8 cellular contexts compared by ENCODE assay signal in the genomic region with DNA sequence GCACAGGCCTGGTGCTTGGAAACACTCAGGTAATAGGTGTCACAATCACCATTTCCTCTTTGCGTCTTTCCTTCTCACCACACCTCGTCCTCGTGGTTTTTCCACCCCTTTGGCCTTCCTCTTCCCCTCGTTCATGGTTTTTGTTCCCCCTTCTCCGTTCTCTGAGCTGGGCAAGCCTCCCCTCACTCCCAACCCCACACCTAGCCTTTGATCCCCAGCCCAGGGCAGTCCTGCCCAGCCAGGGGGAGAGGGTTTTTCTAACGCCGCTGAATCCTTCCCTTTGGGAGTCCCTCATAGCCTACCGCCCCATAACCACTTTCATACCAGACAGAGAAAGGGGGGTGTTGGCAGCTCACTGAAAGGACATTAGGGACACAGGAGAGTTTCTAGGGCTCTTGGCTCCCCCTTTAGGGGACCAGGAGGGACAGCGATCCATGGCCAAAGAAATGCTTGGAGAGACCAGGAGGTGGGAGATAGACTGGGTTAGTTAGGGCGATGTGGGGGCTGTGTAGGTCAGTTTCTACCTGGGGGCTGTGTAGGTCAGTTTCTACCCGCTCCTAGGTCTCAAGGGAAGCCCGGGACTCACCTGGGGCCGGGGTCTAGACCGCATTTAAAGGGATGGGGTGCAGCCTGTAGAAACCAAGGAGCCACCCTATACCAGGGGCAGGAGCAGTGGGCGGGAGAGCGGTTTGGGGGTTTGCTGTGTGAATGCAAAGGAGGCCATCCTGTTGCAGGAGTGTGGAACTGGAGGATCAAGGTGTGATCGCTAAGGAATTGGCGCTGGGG. TPM values are rescaled to one million over a fixed set of nuclear protein-coding genes. Genes with fewer than 3 reads are reported as not detected.
A peak's percentile ranks its signal among the peaks of the same experiment; 100 is the strongest.
DNase-seq lines count a peak whose midpoint lies in the region; ATAC-seq and TF ChIP-seq lines count a peak whose summit lies in the region.

No MANE protein-coding gene starts in this region.

- no peak for TF ChIP-seq POLR2A in heart left ventricle (IDR thresholded peaks at IDR 0.05)
- TF ChIP-seq POLR2A in gastroesophageal sphincter (IDR thresholded peaks at IDR 0.05), result no peak
- no peak for TF ChIP-seq POLR2A in sigmoid colon (IDR thresholded peaks at IDR 0.05)

- ATAC-seq in heart left ventricle (no peak), T-cell (replicated peaks in 1 of 4) (no peak), gastroesophageal sphincter (no peak), HG02885 (IDR thresholded peaks at IDR 0.05; ENCODE audit: poor library complexity, unreplicated experiment) (no peak)

- TF ChIP-seq EP300 in gastroesophageal sphincter (IDR thresholded peaks at IDR 0.05), result no peak
- TF ChIP-seq EP300 in sigmoid colon (IDR thresholded peaks at IDR 0.05), result no peak

- 23 to 29% (median 25%) methylated on average over 18 of the region's 18 CpGs for WGBS in heart left ventricle, 4 donors
- WGBS in gastroesophageal sphincter (ENCODE audit: low coverage in 1 of 2), 2 donors, result 7 to 18% methylated on average over 8 to 17 of the region's 18 CpGs
- 3 to 16% methylated on average over 18 of the region's 18 CpGs for WGBS in sigmoid colon, 2 donors

- H3K9me3 Mint-ChIP-seq in T-cell, result no peaks in the 10 kb centered on the region

- H3K27ac Mint-ChIP-seq in T-cell, result peak overlapping the region in 1 of 2 donors; percentile 44

- TF ChIP-seq CTCF in heart left ventricle (IDR thresholded peaks at IDR 0.05), result peak in 5 of 12 donors; percentile 9 to 33 (median 18)
- peak in 1 of 4 experiments; percentile 8 for TF ChIP-seq CTCF in gastroesophageal sphincter (IDR thresholded peaks at IDR 0.05)
- no peak for TF ChIP-seq CTCF in sigmoid colon (IDR thresholded peaks at IDR 0.05)

- H3K4me1 Mint-ChIP-seq in T-cell, result peaks cover 18 to 26% (median 25%) of the 10 kb centered on the region in 3 donors

- H3K4me3 ChIP-seq in heart left ventricle (peak overlapping the region; percentile 61 to 86 (median 70)), gastroesophageal sphincter (peak overlapping the region; percentile 53 to 80), sigmoid colon (peak overlapping the region; percentile 74 to 84 (median 80))

- H3K27me3 Mint-ChIP-seq in T-cell, result peaks cover 26 to 44% of the 10 kb centered on the region in 2 donors

- H3K4me3 Mint-ChIP-seq in T-cell, result peak overlapping the region; percentile 70 to 80 (median 76)

- H3K36me3 ChIP-seq in heart left ventricle (peaks cover 0 to 33% (median 28%) of the 10 kb centered on the region in 9 donors), gastroesophageal sphincter (peaks cover 0 to 32% of the 10 kb centered on the region in 2 donors), sigmoid colon (peaks cover 26 to 32% (median 29%) of the 10 kb centered on the region in 4 donors)

- peak overlapping the region; percentile 75 to 94 (median 86) for H3K27ac ChIP-seq in heart left ventricle
- H3K27ac ChIP-seq in gastroesophageal sphincter, result peak overlapping the region in 3 of 4 donors; percentile 85 to 93 (median 87)
- H3K27ac ChIP-seq in sigmoid colon, result peak overlapping the region; percentile 85 to 92 (median 88)
- H3K27ac ChIP-seq in caudate nucleus (ENCODE audit: low read depth, low read length), result no peak overlapping the region

- DNase-seq in heart left ventricle (no peak), cardiac septum (ENCODE audit: low spot score) (no peak), T-cell (no peak), sigmoid colon (no peak), caudate nucleus (lab: John Stamatoyannopoulos, UW) (no peak)
- no peak for DNase-seq in stimulated activated CD4-positive, alpha-beta T cell treated with anti-CD3 and anti-CD28 coated beads, Interleukin-2, amount 100 ng/mL, for 24 hours

- peaks cover 0 to 28% (median 4%) of the 10 kb centered on the region in 9 donors for H3K27me3 ChIP-seq in heart left ventricle
- no peaks in the 10 kb centered on the region for H3K27me3 ChIP-seq in gastroesophageal sphincter
- no peaks in the 10 kb centered on the region for H3K27me3 ChIP-seq in sigmoid colon

- POLR2A ChIA-PET in T-cell (lab: Charles Lee), result no interaction called here

- H3K9me3 ChIP-seq in heart left ventricle (no peaks in the 10 kb centered on the region), gastroesophageal sphincter (no peaks in the 10 kb centered on the region), sigmoid colon (no peaks in the 10 kb centered on the region)

- CTCF ChIA-PET in T-cell (lab: Charles Lee), result no interaction called here

- intact Hi-C loops in heart left ventricle (cut with DNase I), result loop anchor here in 3 of 10 donors (2.0 kb wide), 2 partner anchors 23 to 27 kb away; partner anchors contain the start of gene SLC12A9 (in 1 of the 3)
- intact Hi-C loops in cardiac septum (cut with DNase I), result loop anchor here (2.0 kb wide), 1 partner anchor 13 kb away; no protein-coding TSS in a partner anchor
- intact Hi-C loops in sigmoid colon (cut with DNase I), result loop anchor here (1.0 to 2.0 kb wide), 2 partner anchors 23 to 26 kb away; partner anchors contain the start of gene SLC12A9

- no peaks in the 10 kb centered on the region for H3K36me3 Mint-ChIP-seq in T-cell

- H3K4me1 ChIP-seq in heart left ventricle, result peaks cover 0 to 43% (median 13%) of the 10 kb centered on the region in 12 donors
- peaks cover 0 to 51% (median 13%) of the 10 kb centered on the region in 3 donors for H3K4me1 ChIP-seq in gastroesophageal sphincter
- peaks cover 0 to 34% (median 33%) of the 10 kb centered on the region in 4 donors for H3K4me1 ChIP-seq in sigmoid colon

RNA-seq across cellular contexts. Expression of gene EPHB4, which starts 1.4 kb away (rescaled TPM):
- total RNA-seq in heart left ventricle (10 to 100 TPM; 18.0 to 76.2 (median 21.4) TPM), cardiac septum (23.9 TPM), T-cell (10 to 100 TPM in 2 of 5 donors, 1 to 10 TPM in 3; 7.8 to 12.7 (median 9.5) TPM), gastroesophageal sphincter (10 to 100 TPM; 19.0 to 55.6 (median 41.5) TPM), sigmoid colon (10 to 100 TPM; 23.9 to 35.5 (median 29.3) TPM)
- polyA plus RNA-seq in heart left ventricle (10 to 100 TPM; 10.7 to 35.2 TPM), sigmoid colon (10 to 100 TPM in 2 of 3 donors, 1 to 10 TPM in 1; 5.1 to 29.1 (median 10.2) TPM)

RNA-seq across cellular contexts. Expression of gene SLC12A9, which starts 26.6 kb away (rescaled TPM):
- 10 to 100 TPM in 1 of 9 donors, 1 to 10 TPM in 8; 4.6 to 23.6 (median 7.0) TPM for total RNA-seq in heart left ventricle
- 10 to 100 TPM in 1 of 2 donors, 1 to 10 TPM in 1; 6.4 to 10.5 TPM for polyA plus RNA-seq in heart left ventricle
- total RNA-seq in cardiac septum, result 6.9 TPM
- total RNA-seq in T-cell, result 10 to 100 TPM; 49.9 to 72.6 (median 70.2) TPM
- 10 to 100 TPM; 11.2 to 32.9 (median 20.2) TPM for total RNA-seq in gastroesophageal sphincter
- 10 to 100 TPM; 10.4 to 17.9 (median 14.8) TPM for total RNA-seq in sigmoid colon
- polyA plus RNA-seq in sigmoid colon, result 10 to 100 TPM in 1 of 3 donors, 1 to 10 TPM in 2; 2.5 to 34.2 (median 4.2) TPM

RNA-seq across cellular contexts. Expression of gene TRIP6, which starts 41.2 kb away (rescaled TPM):
- 10 to 100 TPM in 8 of 9 donors, 1 to 10 TPM in 1; 9.2 to 37.3 (median 17.1) TPM for total RNA-seq in heart left ventricle
- 10 to 100 TPM; 10.6 to 23.1 TPM for polyA plus RNA-seq in heart left ventricle
- total RNA-seq in cardiac septum, result 24.4 TPM
- total RNA-seq in T-cell, result 10 to 100 TPM in 2 of 5 donors, 1 to 10 TPM in 3; 5.6 to 14.6 (median 8.8) TPM
- total RNA-seq in gastroesophageal sphincter, result 10 to 100 TPM; 71.9 to 94.3 (median 89.5) TPM
- 10 to 100 TPM; 37.8 to 79.7 (median 51.1) TPM for total RNA-seq in sigmoid colon
- polyA plus RNA-seq in sigmoid colon, result 10 to 100 TPM; 12.0 to 45.9 (median 18.0) TPM

RNA-seq across cellular contexts. Expression of gene SRRT, which starts 49.0 kb away (rescaled TPM):
- total RNA-seq in heart left ventricle (10 to 100 TPM; 31.0 to 62.2 (median 49.5) TPM), cardiac septum (62.9 TPM), T-cell (100 to 1,000 TPM; 224 to 308 (median 243) TPM), gastroesophageal sphincter (10 to 100 TPM; 47.5 to 73.4 (median 57.0) TPM), sigmoid colon (10 to 100 TPM; 42.1 to 64.3 (median 51.4) TPM)
- polyA plus RNA-seq in heart left ventricle (10 to 100 TPM; 38.0 to 49.7 TPM), sigmoid colon (100 to 1,000 TPM in 1 of 3 donors, 10 to 100 TPM in 2; 31.8 to 106 (median 38.6) TPM)
